In genomic region chr16:88781140-88782077, GRCh38 we compare ENCODE assay signal across 8 cellular contexts.
DNase-seq lines count a peak whose midpoint lies in the region; ATAC-seq lines count a peak whose summit lies in the region.

No MANE protein-coding gene starts in this region.

- H3K27ac ChIP-seq in effector memory CD4-positive, alpha-beta T cell (ENCODE audit: insufficient read depth, low read length, poor library complexity, severe bottlenecking), result peak overlapping the region; percentile 84

- ATAC-seq in GM21825 (IDR thresholded peaks at IDR 0.05; ENCODE audit: unreplicated experiment), result no peak
- ATAC-seq in HG02981 (IDR thresholded peaks at IDR 0.05; ENCODE audit: unreplicated experiment), result no peak

- H3K36me3 ChIP-seq in effector memory CD4-positive, alpha-beta T cell (ENCODE audit: control insufficient read depth, insufficient read depth, low read length), result peaks cover 8% of the 10 kb centered on the region

- peak overlapping the region; percentile 40 for H3K4me3 ChIP-seq in effector memory CD4-positive, alpha-beta T cell (ENCODE audit: insufficient read depth, low read depth, low read length, poor library complexity, severe bottlenecking)

- DNase-seq in SKM-1 treated with dmso at 0.1 percent for 144 hours (lab: John Stamatoyannopoulos, UW; ENCODE audit: unreplicated experiment), result peak; percentile 35
- no peak for DNase-seq in SKM-1 (lab: John Stamatoyannopoulos, UW; ENCODE audit: unreplicated experiment)
- DNase-seq in activated CD4-positive, CD25-positive, alpha-beta regulatory T cell treated with anti-CD3 and anti-CD28 coated beads, Interleukin-2, amount 50 U/mL, for 16 hours (ENCODE audit: low read depth, low spot score), result peak; percentile 53
- peak; percentile 57 to 64 (median 58) for DNase-seq in effector memory CD4-positive, alpha-beta T cell
- peak; percentile 76 for DNase-seq in stimulated activated CD4-positive, alpha-beta T cell treated with anti-CD3 and anti-CD28 coated beads, Interleukin-4, amount 100 ng/mL, for 1 hour
- no peak for DNase-seq in SHP77 treated with DMSO at 0.1 percent for 48 hours (lab: John Stamatoyannopoulos, UW)

- H3K9me3 ChIP-seq in effector memory CD4-positive, alpha-beta T cell (ENCODE audit: control insufficient read depth, low read length), result no peaks in the 10 kb centered on the region

- peaks cover 67% of the 10 kb centered on the region for H3K4me1 ChIP-seq in effector memory CD4-positive, alpha-beta T cell (ENCODE audit: control insufficient read depth, insufficient read depth, low read length, poor library complexity, severe bottlenecking)

- H3K27me3 ChIP-seq in effector memory CD4-positive, alpha-beta T cell (replicated peaks; ENCODE audit: control insufficient read depth, insufficient read depth, low read length, poor library complexity, severe bottlenecking), result no peaks in the 10 kb centered on the region

Comparison
In these comparisons a context has a peak if more than half of its experiments do, and no peak if none do; other contexts are left out.
1. DNase-seq: peak in SKM-1 treated with dmso at 0.1 percent for 144 hours (single experiment), activated CD4-positive, CD25-positive, alpha-beta regulatory T cell treated with anti-CD3 and anti-CD28 coated beads, Interleukin-2, amount 50 U/mL, for 16 hours (single experiment), effector memory CD4-positive, alpha-beta T cell (3 of 3) and stimulated activated CD4-positive, alpha-beta T cell treated with anti-CD3 and anti-CD28 coated beads, Interleukin-4, amount 100 ng/mL, for 1 hour (single experiment); none in SKM-1 (single experiment) and SHP77 treated with DMSO at 0.1 percent for 48 hours (single experiment).